In genomic region chr2:190581997-190582396, GRCh38 we compare ENCODE assay signal across 20 cellular contexts. TPM values are rescaled to one million over a fixed set of nuclear protein-coding genes. Genes with fewer than 3 reads are reported as not detected.
DNase-seq lines count a peak whose midpoint lies in the region; ATAC-seq, FAIRE-seq and TF ChIP-seq lines count a peak whose summit lies in the region.
"Had no signal": no experiment of that assay in that cellular context is flagged by ENCODE, and none has a peak within 500 bp of the region (broad histone marks: within the 10 kb centered on the region; RNA-seq: fewer than 3 reads in every experiment).

No MANE protein-coding gene starts in this region.

- H3K9me3 ChIP-seq in esophagus muscularis mucosa (no peaks in the 10 kb centered on the region), sigmoid colon (no peaks in the 10 kb centered on the region)
- H3K9me3 ChIP-seq: BLaER1 treated with 17β-estradiol and CSF1 and Interleukin-3, amounts not matched to agents 10 nM and 100 nM had no signal

- no peak for TF ChIP-seq POLR2A in esophagus muscularis mucosa (IDR thresholded peaks at IDR 0.05; ENCODE audit: low read depth)
- TF ChIP-seq POLR2A in sigmoid colon (IDR thresholded peaks at IDR 0.05): no peak

- H3K36me3 ChIP-seq in esophagus muscularis mucosa (no peaks in the 10 kb centered on the region), sigmoid colon (no peaks in the 10 kb centered on the region)
- H3K36me3 ChIP-seq: BLaER1 treated with 17β-estradiol and CSF1 and Interleukin-3, amounts not matched to agents 10 nM and 100 nM had no signal

- WGBS in esophagus muscularis mucosa: 96% methylated on average over 3 of the region's 3 CpGs
- WGBS in sigmoid colon, 2 donors: 88 to 94% methylated on average over 3 of the region's 3 CpGs

- intact Hi-C loops in esophagus muscularis mucosa (cut with DNase I): loop anchor here (5.0 kb wide), 1 partner anchor 45 kb away; no protein-coding TSS in a partner anchor
- intact Hi-C loops in sigmoid colon (cut with DNase I): no loop called here

- H3K4me3 ChIP-seq in esophagus muscularis mucosa: no peak overlapping the region
- no peak overlapping the region for H3K4me3 ChIP-seq in sigmoid colon
- H3K4me3 ChIP-seq: BLaER1 treated with 17β-estradiol and CSF1 and Interleukin-3, amounts not matched to agents 10 nM and 100 nM; GM23338 had no signal

- H3K4me1 ChIP-seq in esophagus muscularis mucosa: peaks cover 28 to 41% (median 37%) of the 10 kb centered on the region in 4 donors
- peaks cover 0 to 32% (median 29%) of the 10 kb centered on the region in 4 donors for H3K4me1 ChIP-seq in sigmoid colon

- no peak for TF ChIP-seq CTCF in D721Med (IDR thresholded peaks at IDR 0.05; ENCODE audit: insufficient read depth, missing control alignments)
- TF ChIP-seq CTCF in esophagus muscularis mucosa (IDR thresholded peaks at IDR 0.05): no peak
- TF ChIP-seq CTCF in sigmoid colon (IDR thresholded peaks at IDR 0.05): no peak

- DNase-seq in D721Med (ENCODE audit: insufficient read length, low spot score) (no peak), SK-MEL-5 (ENCODE audit: low read depth, low spot score) (peak; percentile 79), esophagus muscularis mucosa (ENCODE audit: extremely low spot score) (peak; percentile 5), sigmoid colon (no peak), DMS114 treated with DMSO at 0.1 percent for 48 hours (lab: John Stamatoyannopoulos, UW; ENCODE audit: unreplicated experiment) (no peak), left lobe of liver (ENCODE audit: low spot score) (no peak), NCI-H1048 (lab: John Stamatoyannopoulos, UW) (no peak)
- DNase-seq: ACHN; Calu3; CD4-positive, CD25-positive, alpha-beta regulatory T cell; DMS153; DMS79 treated with DMSO at 0.1 percent for 48 hours; EL; H7 had no signal

- no peaks in the 10 kb centered on the region for H3K27me3 ChIP-seq in esophagus muscularis mucosa
- no peaks in the 10 kb centered on the region for H3K27me3 ChIP-seq in sigmoid colon
- H3K27me3 ChIP-seq: BLaER1 treated with 17β-estradiol and CSF1 and Interleukin-3, amounts not matched to agents 10 nM and 100 nM had no signal

- in situ Hi-C loops in SK-MEL-5 (cut with HindIII; ENCODE audit: low pct_unique_long_range_greater_than_20kb, low sequenced_read_pairs): no loop called here

- H3K27ac ChIP-seq in esophagus muscularis mucosa (replicated peaks in 1 of 4): peak overlapping the region in 1 of 4 donors; percentile 50
- H3K27ac ChIP-seq in sigmoid colon: peak overlapping the region in 3 of 4 donors; percentile 36 to 63 (median 60)
- H3K27ac ChIP-seq: BLaER1 treated with 17β-estradiol and CSF1 and Interleukin-3, amounts not matched to agents 10 nM and 100 nM had no signal

- ATAC-seq in left lobe of liver (no peak), HG03354 (IDR thresholded peaks at IDR 0.05; ENCODE audit: poor library complexity, severe bottlenecking, unreplicated experiment) (no peak)
- ATAC-seq: GM23338, HepG2 had no signal

- FAIRE-seq in D721Med (lab: Jason Lieb, UNC): peak; percentile 29
- FAIRE-seq: G401.6, HepG2, HTR-8/SVneo had no signal

- no peak for TF ChIP-seq EP300 in esophagus muscularis mucosa (IDR thresholded peaks at IDR 0.05)
- no peak for TF ChIP-seq EP300 in sigmoid colon (IDR thresholded peaks at IDR 0.05)

RNA-seq across cellular contexts. Expression of gene NEMP2, which starts 47.5 kb away (rescaled TPM):
- 9.0 and 11.8 TPM in 2 replicates for total RNA-seq in SK-MEL-5 (2014; rRNA removed; shearing (Covaris generic))
- 5.2 and 9.2 TPM in 2 replicates for polyA plus RNA-seq in SK-MEL-5 (2015; cell fraction: cytosol; rRNA removed)
- polyA plus RNA-seq in SK-MEL-5 (2015; cell fraction: nucleus; rRNA removed): 2.4 and 5.2 TPM in 2 replicates
- total RNA-seq in esophagus muscularis mucosa (1 to 10 TPM; 2.5 to 5.7 (median 4.3) TPM), sigmoid colon (1 to 10 TPM; 3.1 to 6.8 (median 4.7) TPM), left lobe of liver (1.4 TPM)
- 1 to 10 TPM in 1 of 3 donors, under 1 TPM in 2; 0.23 to 2.4 (median 0.60) TPM for polyA plus RNA-seq in sigmoid colon

Comparison
In these comparisons a context has a peak if more than half of its experiments do, and no peak if none do; other contexts are left out.
1. DNase-seq: peak in SK-MEL-5 (single experiment) and esophagus muscularis mucosa (single experiment); none in D721Med (single experiment), sigmoid colon (single experiment), DMS114 treated with DMSO at 0.1 percent for 48 hours (single experiment), left lobe of liver (single experiment) and NCI-H1048 (single experiment).